13 cellular contexts compared by ENCODE assay signal in genomic region chr12:20588057-20588456, GRCh38.
DNase-seq lines count a peak whose midpoint lies in the region; ATAC-seq lines count a peak whose summit lies in the region.
"Had no signal": no experiment of that assay in that cellular context is flagged by ENCODE, and none has a peak within 500 bp of the region (broad histone marks: within the 10 kb centered on the region; RNA-seq: fewer than 3 reads in every experiment).

No MANE protein-coding gene starts in this region.

- H3K4me1 Mint-ChIP-seq in activated naive CD4-positive, alpha-beta T cell treated with anti-CD3 and anti-CD28 coated beads for 36 hours (ENCODE audit: low read depth) = no peaks in the 10 kb centered on the region

- no peak overlapping the region for H3K27ac Mint-ChIP-seq in activated naive CD4-positive, alpha-beta T cell treated with anti-CD3 and anti-CD28 coated beads for 36 hours
- H3K27ac Mint-ChIP-seq: activated T-helper 1 cell treated with anti-CD3 and anti-CD28 coated beads, Interleukin-12 subunit alpha, Interleukin-12 subunit beta, Interleukin-2, Interleukin-4 antibody, amounts not matched to agents 30 ng/mL and 10 ng/mL and 1 ng/mL, durations not matched to agents 14 hours and 24 hours and 36 hours; dendritic cell treated with granulocyte-macrophage colony-stimulating factor and Interleukin-4, amounts not matched to agents 40 ng/mL and 50 ng/mL, for 4 days had no signal

- DNase-seq in NCI-H748 (lab: John Stamatoyannopoulos, UW; ENCODE audit: unreplicated experiment) (peak; percentile 9), NCI-H748 treated with DMSO at 0.1 percent for 48 hours (lab: John Stamatoyannopoulos, UW) (no peak), islet precursor cell (peak; percentile 89), superior temporal gyrus (ENCODE audit: extremely low spot score) (peak; percentile 94), GDM1 (lab: John Stamatoyannopoulos, UW) (no peak)
- DNase-seq in activated naive CD4-positive, alpha-beta T cell treated with anti-CD3 and anti-CD28 coated beads for 36 hours = no peak
- DNase-seq: DMS53, Peyer's patch had no signal

- no peaks in the 10 kb centered on the region for H3K27me3 Mint-ChIP-seq in activated naive CD4-positive, alpha-beta T cell treated with anti-CD3 and anti-CD28 coated beads for 36 hours (ENCODE audit: low read depth)
- H3K27me3 Mint-ChIP-seq: dendritic cell treated with granulocyte-macrophage colony-stimulating factor and Interleukin-4, amounts not matched to agents 40 ng/mL and 50 ng/mL, for 4 days had no signal

- H3K27ac ChIP-seq in angular gyrus (ENCODE audit: low read depth, low read length) = peak overlapping the region; percentile 85
- H3K27ac ChIP-seq: VCaP had no signal

- ATAC-seq in HG03354 (IDR thresholded peaks at IDR 0.05; ENCODE audit: poor library complexity, severe bottlenecking, unreplicated experiment) = no peak

- H3K36me3 Mint-ChIP-seq in activated naive CD4-positive, alpha-beta T cell treated with anti-CD3 and anti-CD28 coated beads for 36 hours (ENCODE audit: low read depth) = no peaks in the 10 kb centered on the region

- intact Hi-C loops in activated naive CD4-positive, alpha-beta T cell treated with anti-CD3 and anti-CD28 coated beads for 36 hours (cut with micrococcal nuclease) = no loop called here

- H3K4me3 Mint-ChIP-seq in activated naive CD4-positive, alpha-beta T cell treated with anti-CD3 and anti-CD28 coated beads for 36 hours = no peak overlapping the region
- H3K4me3 Mint-ChIP-seq: activated T-helper 1 cell treated with anti-CD3 and anti-CD28 coated beads, Interleukin-12 subunit alpha, Interleukin-12 subunit beta, Interleukin-2, Interleukin-4 antibody, amounts not matched to agents 30 ng/mL and 10 ng/mL and 1 ng/mL, durations not matched to agents 14 hours and 24 hours and 36 hours; dendritic cell treated with granulocyte-macrophage colony-stimulating factor and Interleukin-4, amounts not matched to agents 40 ng/mL and 50 ng/mL, for 4 days had no signal

- H3K9me3 Mint-ChIP-seq in activated naive CD4-positive, alpha-beta T cell treated with anti-CD3 and anti-CD28 coated beads for 36 hours = peaks cover 1% of the 10 kb centered on the region
- H3K9me3 Mint-ChIP-seq: activated T-helper 1 cell treated with anti-CD3 and anti-CD28 coated beads, Interleukin-12 subunit alpha, Interleukin-12 subunit beta, Interleukin-2, Interleukin-4 antibody, amounts not matched to agents 30 ng/mL and 10 ng/mL and 1 ng/mL, durations not matched to agents 14 hours and 24 hours and 36 hours; dendritic cell treated with granulocyte-macrophage colony-stimulating factor and Interleukin-4, amounts not matched to agents 40 ng/mL and 50 ng/mL, for 4 days had no signal

- CTCF ChIA-PET in activated naive CD4-positive, alpha-beta T cell treated with anti-CD3 and anti-CD28 coated beads for 36 hours (lab: Charles Lee) = no interaction called here

Comparison
In these comparisons a context has a peak if more than half of its experiments do, and no peak if none do; other contexts are left out.
1. DNase-seq: peak in NCI-H748 (single experiment), islet precursor cell (single experiment) and superior temporal gyrus (single experiment); none in NCI-H748 treated with DMSO at 0.1 percent for 48 hours (single experiment), activated naive CD4-positive, alpha-beta T cell treated with anti-CD3 and anti-CD28 coated beads for 36 hours (single experiment) and GDM1 (single experiment).